10 cellular contexts compared by ENCODE assay signal in genomic region chr9:112447283-112447761, GRCh38. TPM values are rescaled to one million over a fixed set of nuclear protein-coding genes. Genes with fewer than 3 reads are reported as not detected.
DNase-seq lines count a peak whose midpoint lies in the region; ATAC-seq and TF ChIP-seq lines count a peak whose summit lies in the region.
"Had no signal": no experiment of that assay in that cellular context is flagged by ENCODE, and none has a peak within 500 bp of the region (broad histone marks: within the 10 kb centered on the region; RNA-seq: fewer than 3 reads in every experiment).

No MANE protein-coding gene starts in this region.

- H3K27me3 ChIP-seq in MG63: no peaks in the 10 kb centered on the region

- ATAC-seq in SK-N-SH treated with all-trans-retinoic acid at 6 μM for 48 hours (peak; percentile 92), left cardiac atrium (peak; percentile 27 to 30)
- ATAC-seq in stimulated activated effector memory CD8-positive, alpha-beta T cell treated with anti-CD3 and anti-CD28 coated beads, Interleukin-12 subunit alpha, Interleukin-12 subunit beta, amount 100 ng/mL, for 72 hours: no peak
- ATAC-seq in activated CD4-positive, CD25-positive, alpha-beta regulatory T cell treated with anti-CD3 and anti-CD28 coated beads, Interleukin-2, amount 50 U/mL, for 24 hours: no peak
- ATAC-seq: activated T-helper 17 cell treated with anti-CD3 and anti-CD28 coated beads, Interleukin-2, amount 50 U/mL, for 72 hours had no signal

- no peak overlapping the region for H3K4me3 ChIP-seq in HFF-Myc (replicated peaks; ENCODE audit: low read depth, low read length)
- H3K4me3 ChIP-seq in MG63: no peak overlapping the region
- H3K4me3 ChIP-seq: prostate gland had no signal

- no peaks in the 10 kb centered on the region for H3K9me3 Mint-ChIP-seq in stimulated activated effector memory CD8-positive, alpha-beta T cell treated with anti-CD3 and anti-CD28 coated beads, Interleukin-12 subunit alpha, Interleukin-12 subunit beta, amount 100 ng/mL, for 72 hours
- no peaks in the 10 kb centered on the region for H3K9me3 Mint-ChIP-seq in activated CD4-positive, alpha-beta T cell treated with anti-CD3 and anti-CD28 coated beads, Interleukin-2, amount 10 ng/mL, durations not matched to agents 7 days and 5 days
- H3K9me3 Mint-ChIP-seq: activated T-helper 17 cell treated with anti-CD3 and anti-CD28 coated beads, Interleukin-2, amount 50 U/mL, for 72 hours had no signal

- no peaks in the 10 kb centered on the region for H3K27me3 Mint-ChIP-seq in activated CD4-positive, alpha-beta T cell treated with anti-CD3 and anti-CD28 coated beads, Interleukin-2, amount 10 ng/mL, durations not matched to agents 7 days and 5 days
- H3K27me3 Mint-ChIP-seq: activated T-helper 17 cell treated with anti-CD3 and anti-CD28 coated beads, Interleukin-2, amount 50 U/mL, for 72 hours had no signal

- peak; percentile 1 for DNase-seq in HFF-Myc (ENCODE audit: extremely low read depth, low read depth)
- no peak for DNase-seq in left cardiac atrium
- no peak for DNase-seq in stimulated activated effector memory CD8-positive, alpha-beta T cell treated with anti-CD3 and anti-CD28 coated beads, Interleukin-12 subunit alpha, Interleukin-12 subunit beta, amount 100 ng/mL, for 72 hours (ENCODE audit: low spot score in 2 of 2)
- DNase-seq in MG63: no peak
- no peak for DNase-seq in activated CD4-positive, alpha-beta T cell treated with anti-CD3 and anti-CD28 coated beads, Interleukin-2, amount 10 ng/mL, durations not matched to agents 7 days and 5 days
- DNase-seq in NCI-H446 treated with DMSO at 0.1 percent for 48 hours (lab: John Stamatoyannopoulos, UW): no peak

- H3K27ac Mint-ChIP-seq in stimulated activated effector memory CD8-positive, alpha-beta T cell treated with anti-CD3 and anti-CD28 coated beads, Interleukin-12 subunit alpha, Interleukin-12 subunit beta, amount 100 ng/mL, for 72 hours: peak overlapping the region; percentile 21
- no peak overlapping the region for H3K27ac Mint-ChIP-seq in activated CD4-positive, alpha-beta T cell treated with anti-CD3 and anti-CD28 coated beads, Interleukin-2, amount 10 ng/mL, durations not matched to agents 7 days and 5 days
- H3K27ac Mint-ChIP-seq: activated T-helper 17 cell treated with anti-CD3 and anti-CD28 coated beads, Interleukin-2, amount 50 U/mL, for 72 hours had no signal

- no peak for TF ChIP-seq CTCF in HFF-Myc (IDR thresholded peaks at IDR 0.05; ENCODE audit: low read depth, low read length, missing control alignments)

- no peaks in the 10 kb centered on the region for H3K9me3 ChIP-seq in MG63
- H3K9me3 ChIP-seq: prostate gland had no signal

- peaks cover 6% of the 10 kb centered on the region for H3K36me3 Mint-ChIP-seq in stimulated activated effector memory CD8-positive, alpha-beta T cell treated with anti-CD3 and anti-CD28 coated beads, Interleukin-12 subunit alpha, Interleukin-12 subunit beta, amount 100 ng/mL, for 72 hours
- no peaks in the 10 kb centered on the region for H3K36me3 Mint-ChIP-seq in activated CD4-positive, alpha-beta T cell treated with anti-CD3 and anti-CD28 coated beads, Interleukin-2, amount 10 ng/mL, durations not matched to agents 7 days and 5 days (ENCODE audit: low read depth)

- intact Hi-C loops in left cardiac atrium (cut with DNase I): no loop called here

- POLR2A ChIA-PET in activated CD4-positive, alpha-beta T cell treated with anti-CD3 and anti-CD28 coated beads, Interleukin-2, amount 10 ng/mL, durations not matched to agents 7 days and 5 days (lab: Charles Lee): no interaction called here

- H3K36me3 ChIP-seq in MG63: peaks cover 3% of the 10 kb centered on the region; the same call in 1 of the 2 replicates
- H3K36me3 ChIP-seq: prostate gland had no signal

- no peak overlapping the region for H3K4me3 Mint-ChIP-seq in stimulated activated effector memory CD8-positive, alpha-beta T cell treated with anti-CD3 and anti-CD28 coated beads, Interleukin-12 subunit alpha, Interleukin-12 subunit beta, amount 100 ng/mL, for 72 hours
- no peak overlapping the region for H3K4me3 Mint-ChIP-seq in activated CD4-positive, alpha-beta T cell treated with anti-CD3 and anti-CD28 coated beads, Interleukin-2, amount 10 ng/mL, durations not matched to agents 7 days and 5 days
- H3K4me3 Mint-ChIP-seq: activated T-helper 17 cell treated with anti-CD3 and anti-CD28 coated beads, Interleukin-2, amount 50 U/mL, for 72 hours had no signal

- CTCF ChIA-PET in activated CD4-positive, alpha-beta T cell treated with anti-CD3 and anti-CD28 coated beads, Interleukin-2, amount 10 ng/mL, durations not matched to agents 7 days and 5 days (lab: Charles Lee): interaction anchor here (0.6 kb wide), 1 partner anchor 259 kb away, joined by 3 read pairs; no protein-coding TSS in a partner anchor

- no peaks in the 10 kb centered on the region for H3K4me1 Mint-ChIP-seq in stimulated activated effector memory CD8-positive, alpha-beta T cell treated with anti-CD3 and anti-CD28 coated beads, Interleukin-12 subunit alpha, Interleukin-12 subunit beta, amount 100 ng/mL, for 72 hours
- H3K4me1 Mint-ChIP-seq in activated CD4-positive, alpha-beta T cell treated with anti-CD3 and anti-CD28 coated beads, Interleukin-2, amount 10 ng/mL, durations not matched to agents 7 days and 5 days: peaks cover 11% of the 10 kb centered on the region
- H3K4me1 Mint-ChIP-seq: activated T-helper 17 cell treated with anti-CD3 and anti-CD28 coated beads, Interleukin-2, amount 50 U/mL, for 72 hours had no signal

TF ChIP-seq in SK-N-SH treated with all-trans-retinoic acid at 6 μM for 48 hours, 23 proteins besides CTCF, POLR2A, EP300 and RAD21:
- TF ChIP-seq PPARA (CRISPR knock-in tag; IDR thresholded peaks at IDR 0.05; ENCODE audit: borderline replicate concordance): no peak
- no peak for TF ChIP-seq ARNTL (CRISPR knock-in tag; IDR thresholded peaks at IDR 0.05; ENCODE audit: borderline replicate concordance, low read depth)
- no peak for TF ChIP-seq BACH2 (CRISPR knock-in tag; IDR thresholded peaks at IDR 0.05; ENCODE audit: borderline replicate concordance)
- no peak for TF ChIP-seq ZNF565 (CRISPR knock-in tag; conservative IDR thresholded peaks at IDR 0.05; ENCODE audit: low read depth)
- TF ChIP-seq CREB5 (CRISPR knock-in tag; IDR thresholded peaks at IDR 0.05; ENCODE audit: low read depth): no peak
- TF ChIP-seq POU6F1 (CRISPR knock-in tag; IDR thresholded peaks at IDR 0.05; ENCODE audit: borderline replicate concordance, low read depth): no peak
- no peak for TF ChIP-seq ZC3H10 (CRISPR knock-in tag; IDR thresholded peaks at IDR 0.05)
- TF ChIP-seq CSDC2 (CRISPR knock-in tag; IDR thresholded peaks at IDR 0.05): no peak
- TF ChIP-seq ZNF8 (CRISPR knock-in tag; IDR thresholded peaks at IDR 0.05): no peak
- no peak for TF ChIP-seq ZNF70 (CRISPR knock-in tag; IDR thresholded peaks at IDR 0.05)
- TF ChIP-seq RARB (CRISPR knock-in tag; IDR thresholded peaks at IDR 0.05): no peak
- no peak for TF ChIP-seq SNAI2 (CRISPR knock-in tag; IDR thresholded peaks at IDR 0.05)

RNA-seq across cellular contexts. Expression of gene KIAA1958, which starts 39.3 kb away (rescaled TPM):
- total RNA-seq in left cardiac atrium: 1 to 10 TPM; 3.3 to 3.6 TPM
- total RNA-seq in MG63 (2014; rRNA removed; shearing (Covaris generic); ENCODE audit: low replicate concordance): 0.07 and 1.1 TPM in 2 replicates
- total RNA-seq in activated CD4-positive, alpha-beta T cell treated with anti-CD3 and anti-CD28 coated beads, Interleukin-2, amount 10 ng/mL, durations not matched to agents 7 days and 5 days: 1 to 10 TPM; 6.5 to 6.8 TPM

Comparison
In these comparisons a context has a peak if more than half of its experiments do, and no peak if none do; other contexts are left out.
1. ATAC-seq: peak in SK-N-SH treated with all-trans-retinoic acid at 6 μM for 48 hours (single experiment) and left cardiac atrium (2 of 2); none in stimulated activated effector memory CD8-positive, alpha-beta T cell treated with anti-CD3 and anti-CD28 coated beads, Interleukin-12 subunit alpha, Interleukin-12 subunit beta, amount 100 ng/mL, for 72 hours (single experiment) and activated CD4-positive, CD25-positive, alpha-beta regulatory T cell treated with anti-CD3 and anti-CD28 coated beads, Interleukin-2, amount 50 U/mL, for 24 hours (0 of 2).